Comparison of ENCODE assay signal across 21 cellular contexts in genomic region chr3:170159459-170159858, GRCh38. TPM values are rescaled to one million over a fixed set of nuclear protein-coding genes. Genes with fewer than 3 reads are reported as not detected.
DNase-seq lines count a peak whose midpoint lies in the region; ATAC-seq and TF ChIP-seq lines count a peak whose summit lies in the region.
"Had no signal": no experiment of that assay in that cellular context is flagged by ENCODE, and none has a peak within 500 bp of the region (broad histone marks: within the 10 kb centered on the region; RNA-seq: fewer than 3 reads in every experiment).

No MANE protein-coding gene starts in this region.

- POLR2A ChIA-PET in naive thymus-derived CD4-positive, alpha-beta T cell (lab: Charles Lee): interaction anchor here (0.9 kb wide), 1 partner anchor 12 kb away, joined by 3 read pairs; no protein-coding TSS in a partner anchor

- ATAC-seq in HG02759 (IDR thresholded peaks at IDR 0.05; ENCODE audit: unreplicated experiment): peak; percentile 42
- no peak for ATAC-seq in T-helper 17 cell
- ATAC-seq in naive thymus-derived CD4-positive, alpha-beta T cell: no peak
- ATAC-seq in activated CD4-positive, CD25-positive, alpha-beta regulatory T cell treated with anti-CD3 and anti-CD28 coated beads, Interleukin-2, amount 50 U/mL, for 24 hours: no peak
- ATAC-seq in upper lobe of left lung (ENCODE audit: low FRiP score in 2 of 2): no peak
- ATAC-seq: A549 had no signal

- no peak overlapping the region for H3K4me3 Mint-ChIP-seq in activated T-cell treated with anti-CD3 and anti-CD28 coated beads, Interleukin-2, amount 50 U/mL, for 24 hours
- H3K4me3 Mint-ChIP-seq in T-helper 17 cell: no peak overlapping the region
- H3K4me3 Mint-ChIP-seq in naive thymus-derived CD4-positive, alpha-beta T cell: peak overlapping the region in 6 of 10 donors; percentile 1 to 54 (median 45)

- H3K27ac Mint-ChIP-seq in activated T-cell treated with anti-CD3 and anti-CD28 coated beads, Interleukin-2, amount 50 U/mL, for 24 hours: peak overlapping the region; percentile 69
- peak overlapping the region; percentile 63 for H3K27ac Mint-ChIP-seq in T-helper 17 cell
- H3K27ac Mint-ChIP-seq in naive thymus-derived CD4-positive, alpha-beta T cell: peak overlapping the region in 8 of 9 donors; percentile 53 to 88 (median 63)

- H3K4me1 Mint-ChIP-seq in activated T-cell treated with anti-CD3 and anti-CD28 coated beads, Interleukin-2, amount 50 U/mL, for 24 hours (ENCODE audit: low read depth): peaks cover 71% of the 10 kb centered on the region
- H3K4me1 Mint-ChIP-seq in T-helper 17 cell: peaks cover 51% of the 10 kb centered on the region
- H3K4me1 Mint-ChIP-seq in naive thymus-derived CD4-positive, alpha-beta T cell: peaks cover 48 to 87% (median 71%) of the 10 kb centered on the region in 7 donors

- H3K4me3 ChIP-seq in naive thymus-derived CD4-positive, alpha-beta T cell (ENCODE audit: low read length): no peak overlapping the region
- H3K4me3 ChIP-seq in upper lobe of left lung: no peak overlapping the region
- H3K4me3 ChIP-seq: A549, colonic mucosa had no signal

- no peaks in the 10 kb centered on the region for H3K27me3 ChIP-seq in naive thymus-derived CD4-positive, alpha-beta T cell (ENCODE audit: control insufficient read depth in 2 of 2, insufficient read depth in 2 of 2, low read length in 2 of 2)
- H3K27me3 ChIP-seq in upper lobe of left lung: no peaks in the 10 kb centered on the region
- H3K27me3 ChIP-seq: colonic mucosa had no signal

- intact Hi-C loops in naive thymus-derived CD4-positive, alpha-beta T cell (cut with micrococcal nuclease): no loop called here

- DNase-seq in activated T-cell treated with anti-CD3 and anti-CD28 coated beads, Interleukin-2, amount 50 U/mL, for 24 hours: no peak
- DNase-seq in activated T-cell treated with anti-CD3 and anti-CD28 coated beads for 4 hours (no peak), T-helper 17 cell (no peak), NCI-H510A treated with DMSO at 0.1 percent for 48 hours (lab: John Stamatoyannopoulos, UW) (no peak), upper lobe of left lung (no peak)
- DNase-seq in naive thymus-derived CD4-positive, alpha-beta T cell: no peak
- DNase-seq: activated gamma-delta T cell, colonic mucosa, DMS79, foreskin fibroblast, Kasumi-1, midbrain, NCI-H1092 treated with DMSO at 0.1 percent for 48 hours, NCI-H2081, retina, Right ventricle myocardium superior, T-helper 1 cell, WERI-Rb-1 had no signal

- CTCF ChIA-PET in naive thymus-derived CD4-positive, alpha-beta T cell (lab: Charles Lee): no interaction called here

- no peak for TF ChIP-seq CTCF in upper lobe of left lung (IDR thresholded peaks at IDR 0.05)

- no peaks in the 10 kb centered on the region for H3K27me3 Mint-ChIP-seq in activated T-cell treated with anti-CD3 and anti-CD28 coated beads, Interleukin-2, amount 50 U/mL, for 24 hours
- no peaks in the 10 kb centered on the region for H3K27me3 Mint-ChIP-seq in T-helper 17 cell
- H3K27me3 Mint-ChIP-seq in naive thymus-derived CD4-positive, alpha-beta T cell: no peaks in the 10 kb centered on the region

- TF ChIP-seq EP300 in upper lobe of left lung (IDR thresholded peaks at IDR 0.05): no peak

- no peaks in the 10 kb centered on the region for H3K9me3 ChIP-seq in T-helper 17 cell (ENCODE audit: control insufficient read depth, low read length, poor library complexity, severe bottlenecking)
- no peaks in the 10 kb centered on the region for H3K9me3 ChIP-seq in naive thymus-derived CD4-positive, alpha-beta T cell (ENCODE audit: control insufficient read depth in 2 of 3, low read length in 3 of 3)
- no peaks in the 10 kb centered on the region for H3K9me3 ChIP-seq in upper lobe of left lung
- H3K9me3 ChIP-seq: A549, colonic mucosa had no signal

- peaks cover 89% of the 10 kb centered on the region for H3K36me3 Mint-ChIP-seq in activated T-cell treated with anti-CD3 and anti-CD28 coated beads, Interleukin-2, amount 50 U/mL, for 24 hours (ENCODE audit: low read depth)
- peaks cover 8% of the 10 kb centered on the region for H3K36me3 Mint-ChIP-seq in T-helper 17 cell (ENCODE audit: low read depth)
- peaks cover 12 to 52% (median 41%) of the 10 kb centered on the region in 5 donors for H3K36me3 Mint-ChIP-seq in naive thymus-derived CD4-positive, alpha-beta T cell

- H3K4me1 ChIP-seq in naive thymus-derived CD4-positive, alpha-beta T cell (ENCODE audit: control insufficient read depth in 2 of 2, insufficient read depth in 2 of 2, low read length in 2 of 2): peaks cover 8 to 33% of the 10 kb centered on the region in 2 donors
- H3K4me1 ChIP-seq in upper lobe of left lung: peaks cover 10 to 24% (median 15%) of the 10 kb centered on the region in 4 donors

- peaks cover 0 to 24% (median 4%) of the 10 kb centered on the region in 3 experiments for H3K36me3 ChIP-seq in naive thymus-derived CD4-positive, alpha-beta T cell (ENCODE audit: control insufficient read depth in 2 of 3, insufficient read depth in 3 of 3, low read length in 3 of 3)
- H3K36me3 ChIP-seq in upper lobe of left lung: peaks cover 0 to 44% (median 6%) of the 10 kb centered on the region in 4 donors
- H3K36me3 ChIP-seq: colonic mucosa had no signal

- TF ChIP-seq POLR2A in upper lobe of left lung (IDR thresholded peaks at IDR 0.05): no peak

- WGBS in upper lobe of left lung, 2 donors: 63 to 68% methylated on average over 1 of the region's 1 CpG

- H3K9me3 Mint-ChIP-seq in activated T-cell treated with anti-CD3 and anti-CD28 coated beads, Interleukin-2, amount 50 U/mL, for 24 hours: peaks cover 7% of the 10 kb centered on the region
- peaks cover 0 to 7% (median 0%) of the 10 kb centered on the region in 11 donors for H3K9me3 Mint-ChIP-seq in naive thymus-derived CD4-positive, alpha-beta T cell

- H3K27ac ChIP-seq in naive thymus-derived CD4-positive, alpha-beta T cell (ENCODE audit: low read depth, low read length): no peak overlapping the region
- no peak overlapping the region for H3K27ac ChIP-seq in upper lobe of left lung
- H3K27ac ChIP-seq: A549, colonic mucosa, WERI-Rb-1 had no signal

RNA-seq across cellular contexts. Expression of gene PHC3, which starts 22.1 kb away (rescaled TPM):
- 100 to 1,000 TPM; 124 to 134 TPM for total RNA-seq in T-helper 17 cell
- total RNA-seq in naive thymus-derived CD4-positive, alpha-beta T cell: 100 to 1,000 TPM in 4 of 5 experiments, 10 to 100 TPM in 1; 78.9 to 215 (median 158) TPM
- 10 to 100 TPM; 46.3 to 67.2 TPM for polyA plus RNA-seq in naive thymus-derived CD4-positive, alpha-beta T cell
- 100 to 1,000 TPM in 2 of 6 donors, 10 to 100 TPM in 4; 50.7 to 182 (median 76.3) TPM for total RNA-seq in upper lobe of left lung

Comparison
In these comparisons a context has a peak if more than half of its experiments do, and no peak if none do; other contexts are left out.
1. H3K4me3 Mint-ChIP-seq: peak in naive thymus-derived CD4-positive, alpha-beta T cell (6 of 10); none in activated T-cell treated with anti-CD3 and anti-CD28 coated beads, Interleukin-2, amount 50 U/mL, for 24 hours (single experiment) and T-helper 17 cell (single experiment).
2. Peak in every context shown above with its lines, with median percentiles within 50 percentile points of each other: H3K27ac Mint-ChIP-seq.